ENCODE assay signal across 17 cellular contexts in the genomic region with DNA sequence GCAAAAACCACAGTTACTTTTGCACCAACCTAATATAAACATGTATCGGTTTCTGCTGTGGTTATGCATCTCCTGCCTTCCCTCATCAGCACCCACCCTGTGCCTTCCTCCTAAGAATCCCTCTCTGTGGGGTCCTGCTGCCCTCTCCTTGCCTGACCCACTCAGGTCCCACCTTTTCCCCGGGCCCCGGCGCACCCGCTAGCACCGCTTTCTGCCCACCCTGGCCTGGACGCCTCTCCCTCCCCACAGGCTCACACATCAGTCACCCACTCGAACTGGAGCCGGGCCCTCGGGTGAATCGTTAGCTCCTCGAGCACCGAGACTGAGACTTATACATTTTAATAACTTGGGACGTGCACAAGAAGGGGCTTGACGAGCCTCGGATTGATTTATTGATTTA.
A peak's percentile ranks its signal among the peaks of the same experiment; 100 is the strongest.
DNase-seq lines count a peak whose midpoint lies in the region; ATAC-seq and TF ChIP-seq lines count a peak whose summit lies in the region.
"Had no signal": no experiment of that assay in that cellular context is flagged by ENCODE, and none has a peak within 500 bp of the region (broad histone marks: within the 10 kb centered on the region; RNA-seq: fewer than 3 reads in every experiment).

No MANE protein-coding gene starts in this region.

- H3K27ac Mint-ChIP-seq in neural crest cell (ENCODE audit: unreplicated experiment) (peak overlapping the region; percentile 6), osteocyte (ENCODE audit: unreplicated experiment) (no peak overlapping the region)
- H3K27ac Mint-ChIP-seq: GM23338 had no signal

- peaks cover 12% of the 10 kb centered on the region for H3K4me1 Mint-ChIP-seq in neural crest cell
- no peaks in the 10 kb centered on the region for H3K4me1 Mint-ChIP-seq in osteocyte (ENCODE audit: unreplicated experiment)

- TF ChIP-seq CTCF in neural crest cell (conservative IDR thresholded peaks at IDR 0.05) (no peak), osteocyte (IDR thresholded peaks at IDR 0.05) (no peak)

- ATAC-seq in HG02610 (IDR thresholded peaks at IDR 0.05; ENCODE audit: unreplicated experiment) (no peak), HG03442 (IDR thresholded peaks at IDR 0.05; ENCODE audit: unreplicated experiment) (no peak)
- ATAC-seq: GM23338, HCT116 had no signal

- H3K27me3 Mint-ChIP-seq in neural crest cell (ENCODE audit: low read depth) (peaks cover 2% of the 10 kb centered on the region), osteocyte (ENCODE audit: unreplicated experiment) (no peaks in the 10 kb centered on the region)

- DNase-seq in islet precursor cell (peak; percentile 45), neural crest cell (ENCODE audit: low read depth, low spot score) (no peak), osteocyte (ENCODE audit: extremely low spot score, unreplicated experiment) (peak; percentile 81), posterior vena cava (ENCODE audit: low spot score) (no peak), cerebellar nuclear complex (lab: John Stamatoyannopoulos, UW) (no peak)
- DNase-seq: C1 segment of cervical spinal cord; Calu3; CD4-positive, alpha-beta memory T cell; COR-L47; DMS53; DMS79 treated with DMSO at 0.1 percent for 48 hours; GF-D8; H9 had no signal

- H3K4me3 Mint-ChIP-seq in neural crest cell (no peak overlapping the region), osteocyte (ENCODE audit: unreplicated experiment) (no peak overlapping the region)
- H3K4me3 Mint-ChIP-seq: CD4-positive, alpha-beta memory T cell; GM23338; H9 had no signal

- H3K36me3 Mint-ChIP-seq in neural crest cell (ENCODE audit: low read depth) (peaks cover 2% of the 10 kb centered on the region), osteocyte (ENCODE audit: unreplicated experiment) (peaks cover 6% of the 10 kb centered on the region)
- H3K36me3 Mint-ChIP-seq: CD4-positive, alpha-beta memory T cell had no signal

- H3K9me3 Mint-ChIP-seq in neural crest cell, result peaks cover 3% of the 10 kb centered on the region
- H3K9me3 Mint-ChIP-seq in osteocyte (ENCODE audit: unreplicated experiment), result no peaks in the 10 kb centered on the region
- H3K9me3 Mint-ChIP-seq: CD4-positive, alpha-beta memory T cell; GM23338; H9 had no signal

- intact Hi-C loops in posterior vena cava (cut with DNase I), result no loop called here

Comparison
In these comparisons a context has a peak if more than half of its experiments do, and no peak if none do; other contexts are left out.
1. DNase-seq: peak in islet precursor cell (single experiment) and osteocyte (single experiment); none in neural crest cell (single experiment), posterior vena cava (single experiment) and cerebellar nuclear complex (0 of 2).